Comparison of ENCODE assay signal across 8 cellular contexts in genomic region chr22:40855104-40855959, GRCh38. TPM values are rescaled to one million over a fixed set of nuclear protein-coding genes. Genes with fewer than 3 reads are reported as not detected.
DNase-seq lines count a peak whose midpoint lies in the region; ATAC-seq and TF ChIP-seq lines count a peak whose summit lies in the region.

No MANE protein-coding gene starts in this region.

- H3K4me1 Mint-ChIP-seq in HFFc6 (ENCODE audit: low read depth), result peaks cover 48% of the 10 kb centered on the region
- H3K4me1 Mint-ChIP-seq in activated CD4-positive, alpha-beta T cell treated with anti-CD3 and anti-CD28 coated beads, Interleukin-2, amount 10 ng/mL, durations not matched to agents 7 days and 5 days, result peaks cover 54% of the 10 kb centered on the region

- no peaks in the 10 kb centered on the region for H3K9me3 Mint-ChIP-seq in HFFc6
- no peaks in the 10 kb centered on the region for H3K9me3 Mint-ChIP-seq in activated CD4-positive, alpha-beta T cell treated with anti-CD3 and anti-CD28 coated beads, Interleukin-2, amount 10 ng/mL, durations not matched to agents 7 days and 5 days

- TF ChIP-seq POLR2A in prostate gland (IDR thresholded peaks at IDR 0.05), result no peak

- peaks cover 3% of the 10 kb centered on the region; the same call in 1 of the 2 replicates for H3K9me3 ChIP-seq in AG04450 (ENCODE audit: control insufficient read depth, insufficient read depth, low read length)
- no peaks in the 10 kb centered on the region for H3K9me3 ChIP-seq in prostate gland

- CTCF ChIA-PET in AG04450 (lab: Charles Lee), result interaction anchor here (0.7 to 1.6 kb wide), 3 partner anchors 44 to 173 kb away, joined by 3 to 5 read pairs (median 3); no protein-coding TSS in a partner anchor
- CTCF ChIA-PET in activated CD4-positive, alpha-beta T cell treated with anti-CD3 and anti-CD28 coated beads, Interleukin-2, amount 10 ng/mL, durations not matched to agents 7 days and 5 days (lab: Charles Lee), result interaction anchor here (1.0 to 4.7 kb wide), 3 partner anchors 9 to 171 kb away, joined by 3 to 21 read pairs (median 11); no protein-coding TSS in a partner anchor

- H3K36me3 ChIP-seq in prostate gland, result no peaks in the 10 kb centered on the region

- H3K27ac Mint-ChIP-seq in HFFc6, result peak overlapping the region; percentile 100
- peak overlapping the region; percentile 100 for H3K27ac Mint-ChIP-seq in activated CD4-positive, alpha-beta T cell treated with anti-CD3 and anti-CD28 coated beads, Interleukin-2, amount 10 ng/mL, durations not matched to agents 7 days and 5 days

- ATAC-seq in HG03439 (IDR thresholded peaks at IDR 0.05; ENCODE audit: unreplicated experiment) (no peak), HG02870 (IDR thresholded peaks at IDR 0.05; ENCODE audit: unreplicated experiment) (no peak)

- no peaks in the 10 kb centered on the region for H3K27me3 Mint-ChIP-seq in HFFc6 (ENCODE audit: insufficient read depth)
- no peaks in the 10 kb centered on the region for H3K27me3 Mint-ChIP-seq in activated CD4-positive, alpha-beta T cell treated with anti-CD3 and anti-CD28 coated beads, Interleukin-2, amount 10 ng/mL, durations not matched to agents 7 days and 5 days

- H3K4me3 ChIP-seq in AG04450 (ENCODE audit: low read depth, low read length) (peak overlapping the region; percentile 77), fibroblast of pulmonary artery (replicated peaks; ENCODE audit: low read depth, low read length) (peak overlapping the region; percentile 98), prostate gland (peak overlapping the region; percentile 82 to 89)

- no peaks in the 10 kb centered on the region for H3K27me3 ChIP-seq in AG04450 (ENCODE audit: control insufficient read depth, insufficient read depth, low read length)
- no peaks in the 10 kb centered on the region for H3K27me3 ChIP-seq in prostate gland (replicated peaks; ENCODE audit: insufficient read depth)

- H3K27ac ChIP-seq in AG04450 (ENCODE audit: low read depth, low read length) (no peak overlapping the region), prostate gland (peak overlapping the region; percentile 99)

- H3K4me3 Mint-ChIP-seq in HFFc6, result peak overlapping the region; percentile 99
- H3K4me3 Mint-ChIP-seq in activated CD4-positive, alpha-beta T cell treated with anti-CD3 and anti-CD28 coated beads, Interleukin-2, amount 10 ng/mL, durations not matched to agents 7 days and 5 days, result peak overlapping the region; percentile 98

- intact Hi-C loops in prostate gland (cut with DNase I), result loop anchor here (5.0 kb wide), 1 partner anchor 38 kb away; the partner anchor contains the start of gene SLC25A17

- POLR2A ChIA-PET in AG04450 (lab: Yijun Ruan, JAX), result no interaction called here
- POLR2A ChIA-PET in activated CD4-positive, alpha-beta T cell treated with anti-CD3 and anti-CD28 coated beads, Interleukin-2, amount 10 ng/mL, durations not matched to agents 7 days and 5 days (lab: Charles Lee), result interaction anchor here (0.6 kb wide), 1 partner anchor 144 kb away, joined by 8 read pairs; no protein-coding TSS in a partner anchor

- WGBS in prostate gland, result 27% methylated on average over 19 of the region's 19 CpGs

- TF ChIP-seq CTCF in AG04450 (IDR thresholded peaks at IDR 0.05; ENCODE audit: low read depth, low read length), result no peak
- TF ChIP-seq CTCF in HFFc6 (IDR thresholded peaks at IDR 0.05), result no peak
- TF ChIP-seq CTCF in fibroblast of pulmonary artery (IDR thresholded peaks at IDR 0.05; ENCODE audit: low read length, missing control alignments), result no peak
- TF ChIP-seq CTCF in prostate gland (IDR thresholded peaks at IDR 0.05), result no peak

- H3K36me3 Mint-ChIP-seq in HFFc6 (ENCODE audit: low read depth), result peaks cover 15% of the 10 kb centered on the region
- H3K36me3 Mint-ChIP-seq in activated CD4-positive, alpha-beta T cell treated with anti-CD3 and anti-CD28 coated beads, Interleukin-2, amount 10 ng/mL, durations not matched to agents 7 days and 5 days (ENCODE audit: low read depth), result peaks cover 9% of the 10 kb centered on the region

- peaks cover 9% of the 10 kb centered on the region for H3K4me1 ChIP-seq in prostate gland (replicated peaks)

- DNase-seq in AG04450 (ENCODE audit: low read depth, low spot score) (no peak), HFFc6 (no peak), fibroblast of pulmonary artery (ENCODE audit: low read depth) (peak; percentile 40), prostate gland (ENCODE audit: low spot score) (peak; percentile 8)
- no peak for DNase-seq in activated CD4-positive, alpha-beta T cell treated with anti-CD3 and anti-CD28 coated beads, Interleukin-2, amount 10 ng/mL, durations not matched to agents 7 days and 5 days
- DNase-seq in stimulated activated CD4-positive, alpha-beta T cell treated with anti-CD3 and anti-CD28 coated beads, Interleukin-1b, Interleukin-23, amount 100 ng/mL, for 48 hours, result no peak

RNA-seq across cellular contexts. Expression of gene ST13, which starts 1.1 kb away (rescaled TPM):
- 193 and 271 TPM in 2 replicates for polyA plus RNA-seq in AG04450 (2011; rRNA removed)
- 90.1 and 114 TPM in 2 replicates for polyA minus RNA-seq in AG04450 (2011; rRNA and poly(A)+ RNA removed)
- total RNA-seq in HFFc6 (2021; fragmentation: NEBNext Ultra II Directional; extraction: Animal tissue kit (Norgen Biotek cat#: 25700)), result 100 to 1,000 TPM; 236 to 251 (median 243) TPM
- total RNA-seq in activated CD4-positive, alpha-beta T cell treated with anti-CD3 and anti-CD28 coated beads, Interleukin-2, amount 10 ng/mL, durations not matched to agents 7 days and 5 days, result 100 to 1,000 TPM; 147 to 180 TPM
- total RNA-seq in prostate gland, result 100 to 1,000 TPM; 159 to 205 TPM

RNA-seq across cellular contexts. Expression of gene XPNPEP3, which starts 1.6 kb away (rescaled TPM):
- polyA plus RNA-seq in AG04450 (2011; rRNA removed), result 22.7 and 26.3 TPM in 2 replicates
- polyA minus RNA-seq in AG04450 (2011; rRNA and poly(A)+ RNA removed), result 31.6 and 33.9 TPM in 2 replicates
- total RNA-seq in HFFc6 (2021; fragmentation: NEBNext Ultra II Directional; extraction: Animal tissue kit (Norgen Biotek cat#: 25700)), result 10 to 100 TPM; 22.7 to 30.5 (median 29.0) TPM
- total RNA-seq in activated CD4-positive, alpha-beta T cell treated with anti-CD3 and anti-CD28 coated beads, Interleukin-2, amount 10 ng/mL, durations not matched to agents 7 days and 5 days, result 10 to 100 TPM; 11.9 to 17.8 TPM
- total RNA-seq in prostate gland, result 10 to 100 TPM; 10.5 to 19.2 TPM

RNA-seq across cellular contexts. Expression of gene DNAJB7, which starts 6.6 kb away (rescaled TPM):
- polyA plus RNA-seq in AG04450 (2011; rRNA removed), result not detected in 2 replicates
- not detected in 2 replicates for polyA minus RNA-seq in AG04450 (2011; rRNA and poly(A)+ RNA removed)
- not detected for total RNA-seq in HFFc6 (2021; fragmentation: NEBNext Ultra II Directional; extraction: Animal tissue kit (Norgen Biotek cat#: 25700))
- total RNA-seq in activated CD4-positive, alpha-beta T cell treated with anti-CD3 and anti-CD28 coated beads, Interleukin-2, amount 10 ng/mL, durations not matched to agents 7 days and 5 days, result not detected
- under 1 TPM in 1 of 2 donors, not detected in 1; 0.17 TPM for total RNA-seq in prostate gland

RNA-seq across cellular contexts. Expression of gene SLC25A17, which starts 36.2 kb away (rescaled TPM):
- 24.1 and 28.8 TPM in 2 replicates for polyA plus RNA-seq in AG04450 (2011; rRNA removed)
- 7.9 and 11.2 TPM in 2 replicates for polyA minus RNA-seq in AG04450 (2011; rRNA and poly(A)+ RNA removed)
- total RNA-seq in HFFc6 (2021; fragmentation: NEBNext Ultra II Directional; extraction: Animal tissue kit (Norgen Biotek cat#: 25700)), result 10 to 100 TPM; 23.5 to 25.5 (median 24.6) TPM
- 10 to 100 TPM; 17.5 to 17.6 TPM for total RNA-seq in activated CD4-positive, alpha-beta T cell treated with anti-CD3 and anti-CD28 coated beads, Interleukin-2, amount 10 ng/mL, durations not matched to agents 7 days and 5 days
- total RNA-seq in prostate gland, result 10 to 100 TPM; 27.8 to 28.0 TPM

Comparison
In these comparisons a context has a peak if more than half of its experiments do, and no peak if none do; other contexts are left out.
1. DNase-seq: peak in fibroblast of pulmonary artery (single experiment) and prostate gland (single experiment); none in AG04450 (single experiment), HFFc6 (single experiment), activated CD4-positive, alpha-beta T cell treated with anti-CD3 and anti-CD28 coated beads, Interleukin-2, amount 10 ng/mL, durations not matched to agents 7 days and 5 days (single experiment) and stimulated activated CD4-positive, alpha-beta T cell treated with anti-CD3 and anti-CD28 coated beads, Interleukin-1b, Interleukin-23, amount 100 ng/mL, for 48 hours (single experiment).
2. Peak in every context shown above with its lines, with median percentiles within 50 percentile points of each other: H3K4me3 ChIP-seq.